9 cellular contexts compared by ENCODE assay signal in the genomic region with DNA sequence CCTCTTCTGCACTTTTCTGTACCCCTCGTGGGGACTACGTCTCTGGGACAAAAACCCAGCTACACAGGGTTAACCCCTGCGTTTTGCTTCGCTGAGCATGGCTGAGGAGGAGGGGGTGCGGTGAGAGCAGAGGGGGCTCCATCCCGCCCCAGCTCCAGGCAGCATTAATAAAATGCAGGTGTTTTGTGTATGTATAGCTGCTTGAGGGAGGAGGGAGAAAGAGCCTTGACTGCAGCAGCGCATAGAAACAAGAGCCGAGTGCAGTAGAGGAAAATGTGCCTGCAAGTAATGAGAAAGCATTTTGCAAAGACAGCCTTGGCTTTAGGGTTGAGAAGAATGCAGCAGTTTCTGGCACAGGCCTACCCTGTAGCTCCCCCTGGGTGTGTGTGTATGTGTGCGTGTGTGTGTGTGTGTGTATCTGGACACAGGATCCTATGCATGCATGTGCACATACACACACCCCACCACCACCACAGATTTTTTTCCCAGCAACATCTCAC.
A peak's percentile ranks its signal among the peaks of the same experiment; 100 is the strongest.
DNase-seq lines count a peak whose midpoint lies in the region; ATAC-seq and TF ChIP-seq lines count a peak whose summit lies in the region.
"Had no signal": no experiment of that assay in that cellular context is flagged by ENCODE, and none has a peak within 500 bp of the region (broad histone marks: within the 10 kb centered on the region; RNA-seq: fewer than 3 reads in every experiment).

No MANE protein-coding gene starts in this region.

- H3K79me2 ChIP-seq in SK-N-SH (ENCODE audit: insufficient read depth): no peaks in the 10 kb centered on the region

- no peaks in the 10 kb centered on the region for H3K36me3 Mint-ChIP-seq in activated naive CD4-positive, alpha-beta T cell treated with anti-CD3 and anti-CD28 coated beads, Interleukin-2, amount 10 ng/mL, durations not matched to agents 7 days and 5 days
- H3K36me3 Mint-ChIP-seq in activated naive CD4-positive, alpha-beta T cell treated with anti-CD3 and anti-CD28 coated beads, Interleukin-2, amount 50 U/mL, for 72 hours: no peaks in the 10 kb centered on the region
- no peaks in the 10 kb centered on the region for H3K36me3 Mint-ChIP-seq in activated naive CD8-positive, alpha-beta T cell treated with anti-CD3 and anti-CD28 coated beads for 36 hours

- H3K36me3 ChIP-seq in SK-N-SH (replicated peaks in 1 of 2; ENCODE audit: control insufficient read depth in 1 of 2, insufficient read depth in 2 of 2, low read length in 1 of 2) (no peaks in the 10 kb centered on the region), upper lobe of right lung (no peaks in the 10 kb centered on the region)

- H3K27ac ChIP-seq in SK-N-SH (ENCODE audit: low read depth in 2 of 2, low read length in 1 of 2): peak overlapping the region; percentile 55 to 61; a peak in 3 of 4 replicates
- no peak overlapping the region for H3K27ac ChIP-seq in upper lobe of right lung

- peak; percentile 22 for DNase-seq in activated naive CD4-positive, alpha-beta T cell treated with anti-CD3 and anti-CD28 coated beads, Interleukin-2, amount 10 ng/mL, durations not matched to agents 7 days and 5 days
- no peak for DNase-seq in activated naive CD4-positive, alpha-beta T cell treated with anti-CD3 and anti-CD28 coated beads, Interleukin-2, amount 50 U/mL, for 72 hours (ENCODE audit: low spot score in 2 of 2)
- peak; percentile 74 for DNase-seq in SK-N-SH
- peak; percentile 83 for DNase-seq in iris pigment epithelial cell (ENCODE audit: low read depth)
- DNase-seq in upper lobe of right lung: peak; percentile 41
- no peak for DNase-seq in HuH-7.5 (ENCODE audit: low spot score)
- no peak for DNase-seq in activated naive CD8-positive, alpha-beta T cell treated with anti-CD3 and anti-CD28 coated beads for 36 hours
- DNase-seq in activated CD4-positive, CD25-positive, alpha-beta regulatory T cell treated with anti-CD3 and anti-CD28 coated beads, Interleukin-2, amount 50 U/mL, for 72 hours: no peak

- H3K4me3 Mint-ChIP-seq in activated naive CD4-positive, alpha-beta T cell treated with anti-CD3 and anti-CD28 coated beads, Interleukin-2, amount 10 ng/mL, durations not matched to agents 7 days and 5 days: no peak overlapping the region
- no peak overlapping the region for H3K4me3 Mint-ChIP-seq in activated naive CD8-positive, alpha-beta T cell treated with anti-CD3 and anti-CD28 coated beads for 36 hours

- 39% methylated on average over 8 of the region's 9 CpGs for WGBS in SK-N-SH (ENCODE audit: low lambda C conversion rate)

- H3K4me1 ChIP-seq in SK-N-SH (ENCODE audit: control insufficient read depth in 1 of 2, insufficient read depth in 2 of 2, low read depth in 1 of 2, low read length in 1 of 2): peaks cover 30 to 44% of the 10 kb centered on the region in 2 experiments; a peak in 3 of 4 replicates
- peaks cover 23% of the 10 kb centered on the region for H3K4me1 ChIP-seq in upper lobe of right lung

- H3K9me2 ChIP-seq in SK-N-SH: no peaks in the 10 kb centered on the region

- H2AFZ ChIP-seq in SK-N-SH (ENCODE audit: low read depth): no peak overlapping the region

- POLR2A ChIA-PET in SK-N-SH (lab: Yijun Ruan, JAX): interaction anchor here (0.9 kb wide), 1 partner anchor 29 kb away, joined by 3 read pairs; no protein-coding TSS in a partner anchor

- peaks cover 9% of the 10 kb centered on the region for H3F3A ChIP-seq in SK-N-SH (replicated peaks; ENCODE audit: insufficient read depth)

- H3K4me2 ChIP-seq in SK-N-SH: peak overlapping the region; percentile 51; the same call in 1 of the 2 replicates

- ATAC-seq in activated naive CD4-positive, alpha-beta T cell treated with anti-CD3 and anti-CD28 coated beads, Interleukin-2, amount 50 U/mL, for 72 hours: no peak
- ATAC-seq in upper lobe of right lung: no peak
- ATAC-seq: right cardiac atrium had no signal

- no peaks in the 10 kb centered on the region for H3K9me3 Mint-ChIP-seq in activated naive CD4-positive, alpha-beta T cell treated with anti-CD3 and anti-CD28 coated beads, Interleukin-2, amount 10 ng/mL, durations not matched to agents 7 days and 5 days
- H3K9me3 Mint-ChIP-seq in activated naive CD4-positive, alpha-beta T cell treated with anti-CD3 and anti-CD28 coated beads, Interleukin-2, amount 50 U/mL, for 72 hours: no peaks in the 10 kb centered on the region
- no peaks in the 10 kb centered on the region for H3K9me3 Mint-ChIP-seq in activated naive CD8-positive, alpha-beta T cell treated with anti-CD3 and anti-CD28 coated beads for 36 hours

- peaks cover 38% of the 10 kb centered on the region for H3K27me3 Mint-ChIP-seq in activated naive CD4-positive, alpha-beta T cell treated with anti-CD3 and anti-CD28 coated beads, Interleukin-2, amount 10 ng/mL, durations not matched to agents 7 days and 5 days
- H3K27me3 Mint-ChIP-seq in activated naive CD8-positive, alpha-beta T cell treated with anti-CD3 and anti-CD28 coated beads for 36 hours: no peaks in the 10 kb centered on the region

- H3K27ac Mint-ChIP-seq in activated naive CD4-positive, alpha-beta T cell treated with anti-CD3 and anti-CD28 coated beads, Interleukin-2, amount 10 ng/mL, durations not matched to agents 7 days and 5 days: no peak overlapping the region
- peak overlapping the region in 1 of 2 donors; percentile 13 for H3K27ac Mint-ChIP-seq in activated naive CD4-positive, alpha-beta T cell treated with anti-CD3 and anti-CD28 coated beads, Interleukin-2, amount 50 U/mL, for 72 hours
- H3K27ac Mint-ChIP-seq in activated naive CD8-positive, alpha-beta T cell treated with anti-CD3 and anti-CD28 coated beads for 36 hours: no peak overlapping the region

- H3K27me3 ChIP-seq in SK-N-SH (ENCODE audit: insufficient read depth) (no peaks in the 10 kb centered on the region), upper lobe of right lung (no peaks in the 10 kb centered on the region)

- H3K9ac ChIP-seq in SK-N-SH: no peak overlapping the region

- peak; percentile 46; the same call in 1 of the 2 replicates for TF ChIP-seq RAD21 in SK-N-SH (IDR thresholded peaks at IDR 0.05; ENCODE audit: low read length)

- no peaks in the 10 kb centered on the region for H4K20me1 ChIP-seq in SK-N-SH (ENCODE audit: insufficient read depth)

- H3K4me1 Mint-ChIP-seq in activated naive CD4-positive, alpha-beta T cell treated with anti-CD3 and anti-CD28 coated beads, Interleukin-2, amount 10 ng/mL, durations not matched to agents 7 days and 5 days: peaks cover 30% of the 10 kb centered on the region
- peaks cover 34% of the 10 kb centered on the region for H3K4me1 Mint-ChIP-seq in activated naive CD8-positive, alpha-beta T cell treated with anti-CD3 and anti-CD28 coated beads for 36 hours

- H3K4me3 ChIP-seq in SK-N-SH (ENCODE audit: low read depth in 2 of 2, low read length in 1 of 2) (no peak overlapping the region), upper lobe of right lung (no peak overlapping the region)

- TF ChIP-seq CTCF in SK-N-SH (IDR thresholded peaks at IDR 0.05): peak; percentile 24; the same call in 1 of the 2 replicates
- no peak for TF ChIP-seq CTCF in upper lobe of right lung (IDR thresholded peaks at IDR 0.05)

- peak in 1 of 2 experiments; percentile 5; a peak in 1 of 4 replicates for TF ChIP-seq EP300 in SK-N-SH (IDR thresholded peaks at IDR 0.05; ENCODE audit: borderline replicate concordance in 1 of 2, low read depth in 1 of 2, low read length in 1 of 2)

- CTCF ChIA-PET in activated naive CD4-positive, alpha-beta T cell treated with anti-CD3 and anti-CD28 coated beads, Interleukin-2, amount 10 ng/mL, durations not matched to agents 7 days and 5 days (lab: Charles Lee): interaction anchor here (0.8 to 1.2 kb wide), 3 partner anchors 27 to 102 kb away, joined by 3 to 4 read pairs (median 3); no protein-coding TSS in a partner anchor
- CTCF ChIA-PET in SK-N-SH (lab: Yijun Ruan, JAX): interaction anchor here (0.9 to 1.5 kb wide), 7 partner anchors 31 to 314 kb away, joined by 3 to 9 read pairs (median 3); no protein-coding TSS in a partner anchor

- H3K9me3 ChIP-seq in SK-N-SH (no peaks in the 10 kb centered on the region), upper lobe of right lung (no peaks in the 10 kb centered on the region)

- intact Hi-C loops in upper lobe of right lung (cut with DNase I): no loop called here

TF ChIP-seq in SK-N-SH, 30 proteins besides CTCF, POLR2A, EP300 and RAD21 (continues in another document):
- TF ChIP-seq CHD2 (IDR thresholded peaks at IDR 0.05; ENCODE audit: low read length, partially characterized antibody): no peak
- no peak for TF ChIP-seq SIN3A (IDR thresholded peaks at IDR 0.05; ENCODE audit: borderline replicate concordance, low read depth, low read length)
- no peak for TF ChIP-seq RFX5 (IDR thresholded peaks at IDR 0.05; ENCODE audit: low read length)
- peak; percentile 32; the same call in 1 of the 2 replicates for TF ChIP-seq NFIC (IDR thresholded peaks at IDR 0.05; ENCODE audit: borderline replicate concordance)
- TF ChIP-seq RXRA (IDR thresholded peaks at IDR 0.05; ENCODE audit: borderline replicate concordance, low read depth): no peak
- TF ChIP-seq FOXJ3 (CRISPR knock-in tag; IDR thresholded peaks at IDR 0.05): no peak
- no peak for TF ChIP-seq EZH2phosphoT487 (IDR thresholded peaks at IDR 0.05; ENCODE audit: borderline replicate concordance, low read depth)
- TF ChIP-seq, protein P1, sequence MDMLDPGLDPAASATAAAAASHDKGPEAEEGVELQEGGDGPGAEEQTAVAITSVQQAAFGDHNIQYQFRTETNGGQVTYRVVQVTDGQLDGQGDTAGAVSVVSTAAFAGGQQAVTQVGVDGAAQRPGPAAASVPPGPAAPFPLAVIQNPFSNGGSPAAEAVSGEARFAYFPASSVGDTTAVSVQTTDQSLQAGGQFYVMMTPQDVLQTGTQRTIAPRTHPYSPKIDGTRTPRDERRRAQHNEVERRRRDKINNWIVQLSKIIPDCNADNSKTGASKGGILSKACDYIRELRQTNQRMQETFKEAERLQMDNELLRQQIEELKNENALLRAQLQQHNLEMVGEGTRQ (IDR thresholded peaks at IDR 0.05; ENCODE audit: borderline replicate concordance, low read depth, low read length): no peak
- TF ChIP-seq TEAD4 (IDR thresholded peaks at IDR 0.05; ENCODE audit: borderline replicate concordance, insufficient read depth): no peak
- TF ChIP-seq GABPA (IDR thresholded peaks at IDR 0.05; ENCODE audit: low read depth): no peak
- TF ChIP-seq YY1 (IDR thresholded peaks at IDR 0.05; ENCODE audit: low read depth): no peak
- peak; percentile 21; the same call in 1 of the 2 replicates for TF ChIP-seq MXI1 (IDR thresholded peaks at IDR 0.05; ENCODE audit: low read depth, low read length)
- TF ChIP-seq MEF2A (IDR thresholded peaks at IDR 0.05; ENCODE audit: borderline replicate concordance, low read depth): no peak
- no peak for TF ChIP-seq FOXM1 (IDR thresholded peaks at IDR 0.05; ENCODE audit: low read depth)
- no peak for TF ChIP-seq MAX (IDR thresholded peaks at IDR 0.05; ENCODE audit: low read depth)
- TF ChIP-seq FOSL2 (IDR thresholded peaks at IDR 0.05; ENCODE audit: borderline replicate concordance, low read depth): no peak

Comparison
In these comparisons a context has a peak if more than half of its experiments do, and no peak if none do; other contexts are left out.
1. DNase-seq: peak in activated naive CD4-positive, alpha-beta T cell treated with anti-CD3 and anti-CD28 coated beads, Interleukin-2, amount 10 ng/mL, durations not matched to agents 7 days and 5 days (single experiment), SK-N-SH (single experiment), iris pigment epithelial cell (single experiment) and upper lobe of right lung (single experiment); none in activated naive CD4-positive, alpha-beta T cell treated with anti-CD3 and anti-CD28 coated beads, Interleukin-2, amount 50 U/mL, for 72 hours (0 of 2), HuH-7.5 (single experiment), activated naive CD8-positive, alpha-beta T cell treated with anti-CD3 and anti-CD28 coated beads for 36 hours (single experiment) and activated CD4-positive, CD25-positive, alpha-beta regulatory T cell treated with anti-CD3 and anti-CD28 coated beads, Interleukin-2, amount 50 U/mL, for 72 hours (single experiment).